In genomic region chr4:111281219-111281618, GRCh38 we compare ENCODE assay signal across 23 cellular contexts.
A peak's percentile ranks its signal among the peaks of the same experiment; 100 is the strongest.
DNase-seq lines count a peak whose midpoint lies in the region; ATAC-seq, FAIRE-seq and TF ChIP-seq lines count a peak whose summit lies in the region.
"Had no signal": no experiment of that assay in that cellular context is flagged by ENCODE, and none has a peak within 500 bp of the region (broad histone marks: within the 10 kb centered on the region; RNA-seq: fewer than 3 reads in every experiment).

No MANE protein-coding gene starts in this region.

- H2AK5ac ChIP-seq in IMR-90 (ENCODE audit: low read depth, low read length): no peak overlapping the region

- no peak overlapping the region for H3K23ac ChIP-seq in IMR-90 (ENCODE audit: low read depth, low read length)

- H2BK15ac ChIP-seq in IMR-90 (ENCODE audit: low read depth, low read length): no peak overlapping the region

- H3K4me3 Mint-ChIP-seq in MCF 10A (ENCODE audit: unreplicated experiment): no peak overlapping the region
- H3K4me3 Mint-ChIP-seq: B cell; CD4-positive, CD25-positive, alpha-beta regulatory T cell; CD8-positive, alpha-beta T cell; HFFc6 had no signal

- H3K4me1 ChIP-seq in breast epithelium: no peaks in the 10 kb centered on the region
- no peaks in the 10 kb centered on the region for H3K4me1 ChIP-seq in IMR-90 (ENCODE audit: control insufficient read depth, insufficient read depth, low read length)
- H3K4me1 ChIP-seq in HAP-1: no peaks in the 10 kb centered on the region
- H3K4me1 ChIP-seq: BLaER1, Caco-2 had no signal

- no peak overlapping the region for H3K18ac ChIP-seq in IMR-90 (ENCODE audit: low read depth, low read length)

- BruUV-seq in MCF 10A (replicated peaks; lab: Mats Ljungman, UMichigan) (no TSS peak), IMR-90 (replicated peaks; lab: Mats Ljungman, UMichigan) (no TSS peak)

- H2BK5ac ChIP-seq in IMR-90 (ENCODE audit: low read depth, low read length, poor library complexity, severe bottlenecking): no peak overlapping the region

- H3K14ac ChIP-seq in IMR-90 (replicated peaks; ENCODE audit: low read depth, low read length): no peak overlapping the region

- H3K4me1 Mint-ChIP-seq in MCF 10A (ENCODE audit: insufficient read depth, unreplicated experiment): no peaks in the 10 kb centered on the region
- H3K4me1 Mint-ChIP-seq: B cell; CD4-positive, CD25-positive, alpha-beta regulatory T cell had no signal

- H4K8ac ChIP-seq in IMR-90 (ENCODE audit: low read depth in 2 of 2, low read length in 2 of 2): no peak overlapping the region

- H3K9me1 ChIP-seq in IMR-90 (ENCODE audit: insufficient read depth, low read length): no peaks in the 10 kb centered on the region

- H3K4me3 ChIP-seq in breast epithelium (no peak overlapping the region), IMR-90 (ENCODE audit: insufficient read depth, low read depth, low read length) (no peak overlapping the region), bronchial epithelial cell (ENCODE audit: low read depth, low read length) (no peak overlapping the region), HAP-1 (no peak overlapping the region)
- H3K4me3 ChIP-seq: BLaER1 had no signal

- no peak for TF ChIP-seq CTCF in MCF 10A (IDR thresholded peaks at IDR 0.05; ENCODE audit: unreplicated experiment)
- no peak for TF ChIP-seq CTCF in breast epithelium (IDR thresholded peaks at IDR 0.05)
- no peak for TF ChIP-seq CTCF in IMR-90 (conservative IDR thresholded peaks at IDR 0.05; ENCODE audit: low read depth, low read length)
- no peak for TF ChIP-seq CTCF in bronchial epithelial cell (IDR thresholded peaks at IDR 0.05; ENCODE audit: insufficient read depth, low read length, severe bottlenecking)

- no peak for ATAC-seq in IMR-90 (ENCODE audit: low read depth)
- ATAC-seq in GM19324 (IDR thresholded peaks at IDR 0.05; ENCODE audit: low FRiP score, unreplicated experiment): no peak
- ATAC-seq: CD8-positive, alpha-beta T cell had no signal

- intact Hi-C loops in MCF 10A (cut with micrococcal nuclease): loop anchor here (5.0 to 10.0 kb wide), 3 partner anchors 326 to 1284 kb away; no protein-coding TSS in a partner anchor
- intact Hi-C loops in breast epithelium (cut with DNase I; ENCODE audit: low total_unique reads): loop anchor here (10.0 kb wide), 1 partner anchor 646 kb away; no protein-coding TSS in a partner anchor
- intact Hi-C loops in IMR-90 (cut with micrococcal nuclease): loop anchor here (5.0 to 10.0 kb wide), 2 partner anchors 324 to 351 kb away; no protein-coding TSS in a partner anchor

- FAIRE-seq in bronchial epithelial cell (lab: Jason Lieb, UNC): no peak
- FAIRE-seq: A204.1, G401.6, GM19239 had no signal

- WGBS in IMR-90 (ENCODE audit: extremely low coverage in 2 of 2, insufficient read length in 1 of 2), 2 experiments: no CpG with 5 or more reads among the region's 5 CpGs

- no peaks in the 10 kb centered on the region for H3K79me1 ChIP-seq in IMR-90 (ENCODE audit: low read depth in 1 of 2, low read length in 2 of 2)

- no peak overlapping the region for H3K56ac ChIP-seq in IMR-90 (ENCODE audit: extremely low read depth, insufficient read depth, low read length)

- H2BK120ac ChIP-seq in IMR-90 (ENCODE audit: low read depth, low read length): no peak overlapping the region

- no peaks in the 10 kb centered on the region for H3K36me3 Mint-ChIP-seq in MCF 10A (ENCODE audit: insufficient read depth, unreplicated experiment)
- H3K36me3 Mint-ChIP-seq: CD4-positive, CD25-positive, alpha-beta regulatory T cell; CD8-positive, alpha-beta T cell had no signal

- H2BK20ac ChIP-seq in IMR-90 (ENCODE audit: low read depth, low read length): no peak overlapping the region

- POLR2A ChIA-PET in MCF 10A (lab: Yijun Ruan, JAX) (no interaction called here), IMR-90 (lab: Charles Lee; ENCODE audit: unreplicated experiment) (no interaction called here)

- no peak overlapping the region for H4K91ac ChIP-seq in IMR-90 (ENCODE audit: insufficient read depth, low read depth, low read length)

- H3K36me3 ChIP-seq in breast epithelium (no peaks in the 10 kb centered on the region), IMR-90 (ENCODE audit: control insufficient read depth, insufficient read depth, low read length) (no peaks in the 10 kb centered on the region), bronchial epithelial cell (ENCODE audit: control insufficient read depth, insufficient read depth, low read length) (no peaks in the 10 kb centered on the region), HAP-1 (replicated peaks) (no peaks in the 10 kb centered on the region)
- H3K36me3 ChIP-seq: BLaER1 had no signal

- H2AK9ac ChIP-seq in IMR-90 (replicated peaks; ENCODE audit: low read depth, low read length, poor library complexity): no peak overlapping the region

- peak; percentile 27 for DNase-seq in MCF 10A (ENCODE audit: unreplicated experiment)
- DNase-seq in breast epithelium (ENCODE audit: low spot score in 2 of 2): no peak
- no peak for DNase-seq in IMR-90
- peak; percentile 56 for DNase-seq in bronchial epithelial cell (ENCODE audit: low read depth)
- peak; percentile 17 for DNase-seq in iris pigment epithelial cell (ENCODE audit: low read depth)
- no peak for DNase-seq in stimulated activated CD4-positive, alpha-beta T cell treated with anti-CD3 and anti-CD28 coated beads, Interleukin-4, amount 100 ng/mL, for 4 hours
- no peak for DNase-seq in HAP-1 (ENCODE audit: low spot score in 2 of 2)
- DNase-seq: Caco-2; CD4-positive, CD25-positive, alpha-beta regulatory T cell; CD8-positive, alpha-beta T cell; DMS153; DND-41; GOT3; H7; HFFc6 had no signal

- H3K27ac ChIP-seq in breast epithelium: no peak overlapping the region
- no peak overlapping the region for H3K27ac ChIP-seq in IMR-90 (ENCODE audit: insufficient read depth, low read length)
- H3K27ac ChIP-seq: 22Rv1, BLaER1, C4-2B had no signal

- TF ChIP-seq RAD21 in IMR-90 (IDR thresholded peaks at IDR 0.05; ENCODE audit: low read length): no peak

- H2AFZ ChIP-seq in IMR-90 (replicated peaks; ENCODE audit: low read length, poor library complexity): no peak overlapping the region

- peaks cover 0 to 4% of the 10 kb centered on the region in 2 donors for H3K27me3 ChIP-seq in breast epithelium
- H3K27me3 ChIP-seq in IMR-90 (ENCODE audit: control insufficient read depth, insufficient read depth, low read length): no peaks in the 10 kb centered on the region
- H3K27me3 ChIP-seq in bronchial epithelial cell (ENCODE audit: control insufficient read depth, insufficient read depth, low read length): no peaks in the 10 kb centered on the region
- H3K27me3 ChIP-seq in HAP-1 (ENCODE audit: low read depth): no peaks in the 10 kb centered on the region; the same call in 1 of the 2 replicates
- H3K27me3 ChIP-seq: BLaER1 had no signal

- no peak for TF ChIP-seq POLR2A in breast epithelium (IDR thresholded peaks at IDR 0.05)
- TF ChIP-seq POLR2A in IMR-90 (IDR thresholded peaks at IDR 0.05; ENCODE audit: low read depth, low read length): no peak

- H3K9me3 ChIP-seq in breast epithelium (no peaks in the 10 kb centered on the region), IMR-90 (ENCODE audit: control insufficient read depth, insufficient read depth, low read length) (no peaks in the 10 kb centered on the region), HAP-1 (no peaks in the 10 kb centered on the region)
- H3K9me3 ChIP-seq: BLaER1, Caco-2 had no signal

- peaks cover 54% of the 10 kb centered on the region for H3K27me3 Mint-ChIP-seq in MCF 10A (ENCODE audit: insufficient read depth, unreplicated experiment)
- H3K27me3 Mint-ChIP-seq: CD4-positive, CD25-positive, alpha-beta regulatory T cell had no signal

- H3K4me2 ChIP-seq in IMR-90 (ENCODE audit: low read depth, low read length): no peak overlapping the region
- H3K4me2 ChIP-seq: BLaER1 had no signal

- no peak overlapping the region for H3K27ac Mint-ChIP-seq in MCF 10A (ENCODE audit: low read depth, unreplicated experiment)
- H3K27ac Mint-ChIP-seq: B cell; CD4-positive, CD25-positive, alpha-beta regulatory T cell; CD8-positive, alpha-beta T cell; HFFc6 had no signal

- no peak overlapping the region for H3K9ac ChIP-seq in IMR-90 (ENCODE audit: low read depth, low read length)
- H3K9ac ChIP-seq: BLaER1 had no signal

- in situ Hi-C loops in IMR-90 (cut with MboI; ENCODE audit: low sequenced_read_pairs): loop anchor here (25.0 kb wide), 1 partner anchor 644 kb away; no protein-coding TSS in a partner anchor
- in situ Hi-C loops in HAP-1 (cut with MboI; ENCODE audit: low sequenced_read_pairs): loop anchor here (25.0 kb wide), 1 partner anchor 644 kb away; no protein-coding TSS in a partner anchor

- dilution Hi-C loops in IMR-90 (cut with HindIII; ENCODE audit: low sequenced_read_pairs, unreplicated experiment): no loop called here

- no peak overlapping the region for H4K5ac ChIP-seq in IMR-90 (ENCODE audit: low read depth, low read length)

- H4K20me1 ChIP-seq in IMR-90 (ENCODE audit: insufficient read depth, low read length): no peaks in the 10 kb centered on the region
- H4K20me1 ChIP-seq: BLaER1 had no signal

- CTCF ChIA-PET in MCF 10A (lab: Yijun Ruan, JAX): interaction anchor here (0.7 to 3.0 kb wide), 8 partner anchors 28 to 691 kb away, joined by 3 to 24 read pairs (median 4); no protein-coding TSS in a partner anchor
- CTCF ChIA-PET in IMR-90 (lab: Yijun Ruan, JAX): interaction anchor here (1.4 kb wide), 1 partner anchor 9 kb away, joined by 3 read pairs; no protein-coding TSS in a partner anchor

- H3K9me3 Mint-ChIP-seq in MCF 10A (ENCODE audit: unreplicated experiment): no peaks in the 10 kb centered on the region
- H3K9me3 Mint-ChIP-seq: CD8-positive, alpha-beta T cell; HFFc6 had no signal

- no peak overlapping the region for H3K4ac ChIP-seq in IMR-90 (ENCODE audit: low read depth, low read length)

TF ChIP-seq in IMR-90, 13 proteins besides CTCF, POLR2A, EP300 and RAD21:
- TF ChIP-seq CEBPB (IDR thresholded peaks at IDR 0.05; ENCODE audit: low read depth, low read length) (peak; percentile 79), ELK1 (IDR thresholded peaks at IDR 0.05; ENCODE audit: borderline replicate concordance, low read depth, low read length) (no peak)

Comparison
In these comparisons a context has a peak if more than half of its experiments do, and no peak if none do; other contexts are left out.
1. DNase-seq: peak in MCF 10A (single experiment), bronchial epithelial cell (single experiment) and iris pigment epithelial cell (single experiment); none in breast epithelium (0 of 2), IMR-90 (single experiment), stimulated activated CD4-positive, alpha-beta T cell treated with anti-CD3 and anti-CD28 coated beads, Interleukin-4, amount 100 ng/mL, for 4 hours (0 of 2) and HAP-1 (0 of 2).